Comparison of ENCODE assay signal across 17 cellular contexts in the genomic region with DNA sequence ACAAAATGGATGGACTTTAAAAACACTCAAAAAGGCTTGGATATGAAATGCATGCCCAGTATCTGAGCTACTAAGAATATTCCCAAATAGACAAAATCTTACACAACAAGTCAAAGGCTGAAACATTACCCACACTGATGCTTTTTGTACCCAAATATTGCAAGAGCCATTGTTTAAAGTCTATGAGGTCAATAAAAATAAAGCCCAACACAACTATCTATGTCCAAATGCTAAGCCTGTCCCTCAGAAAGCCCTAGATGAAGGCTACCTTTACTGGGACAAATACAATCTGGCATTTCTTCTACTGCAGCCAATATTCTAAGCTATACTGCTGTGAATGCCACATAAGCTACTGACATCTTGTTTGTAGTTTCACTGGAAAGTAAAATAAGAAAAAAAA. TPM values are rescaled to one million over a fixed set of nuclear protein-coding genes. Genes with fewer than 3 reads are reported as not detected.
A peak's percentile ranks its signal among the peaks of the same experiment; 100 is the strongest.
DNase-seq lines count a peak whose midpoint lies in the region; ATAC-seq, FAIRE-seq and TF ChIP-seq lines count a peak whose summit lies in the region.
"Had no signal": no experiment of that assay in that cellular context is flagged by ENCODE, and none has a peak within 500 bp of the region (broad histone marks: within the 10 kb centered on the region; RNA-seq: fewer than 3 reads in every experiment).

No MANE protein-coding gene starts in this region.

- TF ChIP-seq POLR2A in right lobe of liver (IDR thresholded peaks at IDR 0.05), result no peak

- H3K27ac ChIP-seq in cingulate gyrus (ENCODE audit: low read depth, low read length) (peak overlapping the region; percentile 62), right lobe of liver (peak overlapping the region in 2 of 3 donors; percentile 59 to 62), right atrium auricular region (no peak overlapping the region)

- ATAC-seq in right lobe of liver, result peak; percentile 84 to 92 (median 90)
- peak; percentile 41 for ATAC-seq in sciatic nerve
- ATAC-seq: GM12878, GM23338, HCT116 had no signal

- H3K36me3 ChIP-seq in right lobe of liver, result no peaks in the 10 kb centered on the region
- H3K36me3 ChIP-seq in right atrium auricular region, result no peaks in the 10 kb centered on the region

- H3K27me3 ChIP-seq in right lobe of liver (no peaks in the 10 kb centered on the region), right atrium auricular region (no peaks in the 10 kb centered on the region)

- DNase-seq in cerebellar cortex (ENCODE audit: low spot score) (peak; percentile 52), right lobe of liver (no peak), sciatic nerve (ENCODE audit: low spot score) (no peak), NCI-H1092 (lab: John Stamatoyannopoulos, UW) (no peak), GM19239 (ENCODE audit: insufficient read length, low spot score) (no peak), ureter (ENCODE audit: low spot score) (no peak), right atrium auricular region (ENCODE audit: low spot score) (no peak)
- DNase-seq: CD4-positive, alpha-beta memory T cell; COR-L47; DMS153; DND-41; GDM1; H9 had no signal

- H3K4me3 ChIP-seq in right lobe of liver (no peak overlapping the region), right atrium auricular region (no peak overlapping the region)
- H3K4me3 ChIP-seq: GM12878, GM23338 had no signal

- intact Hi-C loops in right lobe of liver (cut with DNase I) (no loop called here), sciatic nerve (cut with DNase I) (no loop called here)

- TF ChIP-seq CTCF in right lobe of liver (IDR thresholded peaks at IDR 0.05) (no peak), right atrium auricular region (IDR thresholded peaks at IDR 0.05) (no peak)

- no peaks in the 10 kb centered on the region for H3K9me3 ChIP-seq in right lobe of liver
- H3K9me3 ChIP-seq in right atrium auricular region, result no peaks in the 10 kb centered on the region

- H3K4me1 ChIP-seq in right lobe of liver (peaks cover 0 to 31% (median 11%) of the 10 kb centered on the region in 4 donors), right atrium auricular region (peaks cover 0 to 10% of the 10 kb centered on the region in 2 donors)

- no peak for FAIRE-seq in GM19239 (lab: Jason Lieb, UNC)
- FAIRE-seq: GM12878 had no signal

RNA-seq across cellular contexts. Expression of a gene that starts 54.3 kb away (rescaled TPM):
- total RNA-seq in right lobe of liver (10 to 100 TPM; 38.3 to 76.7 (median 62.7) TPM), sciatic nerve (52.0 TPM), ureter (107 TPM), right atrium auricular region (10 to 100 TPM; 27.8 to 28.5 TPM)

Comparison
In these comparisons a context has a peak if more than half of its experiments do, and no peak if none do; other contexts are left out.
1. H3K27ac ChIP-seq: peak in cingulate gyrus (single experiment) and right lobe of liver (2 of 3); none in right atrium auricular region (0 of 2).